Comparison of ENCODE assay signal across 1 cellular context in the genomic region with DNA sequence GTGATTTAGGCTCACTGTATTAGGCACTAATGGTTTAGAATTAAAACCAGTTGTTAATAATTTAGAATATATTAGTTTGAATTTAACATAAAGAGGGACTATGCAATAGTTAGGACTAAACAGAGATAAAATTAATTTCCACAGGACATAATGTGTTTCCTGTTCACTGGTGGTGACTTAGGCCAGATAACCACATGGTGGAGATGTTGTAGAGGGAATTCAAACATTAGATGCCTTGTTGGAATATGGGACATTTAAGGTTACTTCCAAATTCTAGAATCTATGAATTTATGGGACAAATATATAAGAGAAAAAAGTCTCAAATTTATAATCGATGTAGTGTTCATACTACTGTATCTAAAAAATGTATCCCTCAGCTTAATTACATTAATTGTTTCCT.
TF ChIP-seq lines count a peak whose summit lies in the region.

No MANE protein-coding gene starts in this region.

TF ChIP-seq in liver, 16 proteins besides CTCF, POLR2A, EP300 and RAD21 (continued from another document):
- TF ChIP-seq, protein P1, sequence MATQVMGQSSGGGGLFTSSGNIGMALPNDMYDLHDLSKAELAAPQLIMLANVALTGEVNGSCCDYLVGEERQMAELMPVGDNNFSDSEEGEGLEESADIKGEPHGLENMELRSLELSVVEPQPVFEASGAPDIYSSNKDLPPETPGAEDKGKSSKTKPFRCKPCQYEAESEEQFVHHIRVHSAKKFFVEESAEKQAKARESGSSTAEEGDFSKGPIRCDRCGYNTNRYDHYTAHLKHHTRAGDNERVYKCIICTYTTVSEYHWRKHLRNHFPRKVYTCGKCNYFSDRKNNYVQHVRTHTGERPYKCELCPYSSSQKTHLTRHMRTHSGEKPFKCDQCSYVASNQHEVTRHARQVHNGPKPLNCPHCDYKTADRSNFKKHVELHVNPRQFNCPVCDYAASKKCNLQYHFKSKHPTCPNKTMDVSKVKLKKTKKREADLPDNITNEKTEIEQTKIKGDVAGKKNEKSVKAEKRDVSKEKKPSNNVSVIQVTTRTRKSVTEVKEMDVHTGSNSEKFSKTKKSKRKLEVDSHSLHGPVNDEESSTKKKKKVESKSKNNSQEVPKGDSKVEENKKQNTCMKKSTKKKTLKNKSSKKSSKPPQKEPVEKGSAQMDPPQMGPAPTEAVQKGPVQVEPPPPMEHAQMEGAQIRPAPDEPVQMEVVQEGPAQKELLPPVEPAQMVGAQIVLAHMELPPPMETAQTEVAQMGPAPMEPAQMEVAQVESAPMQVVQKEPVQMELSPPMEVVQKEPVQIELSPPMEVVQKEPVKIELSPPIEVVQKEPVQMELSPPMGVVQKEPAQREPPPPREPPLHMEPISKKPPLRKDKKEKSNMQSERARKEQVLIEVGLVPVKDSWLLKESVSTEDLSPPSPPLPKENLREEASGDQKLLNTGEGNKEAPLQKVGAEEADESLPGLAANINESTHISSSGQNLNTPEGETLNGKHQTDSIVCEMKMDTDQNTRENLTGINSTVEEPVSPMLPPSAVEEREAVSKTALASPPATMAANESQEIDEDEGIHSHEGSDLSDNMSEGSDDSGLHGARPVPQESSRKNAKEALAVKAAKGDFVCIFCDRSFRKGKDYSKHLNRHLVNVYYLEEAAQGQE (IDR thresholded peaks at IDR 0.05) = no peak
- TF ChIP-seq HNF4A (conservative IDR thresholded peaks at IDR 0.05) = no peak
- no peak for TF ChIP-seq HNF4G (IDR thresholded peaks at IDR 0.05)
